28 cellular contexts compared by ENCODE assay signal in genomic region chr6:32220021-32220420, GRCh38.
"Had no signal": no experiment of that assay in that cellular context is flagged by ENCODE, and none has a peak within 500 bp of the region (broad histone marks: within the 10 kb centered on the region; RNA-seq: fewer than 3 reads in every experiment).

No MANE protein-coding gene starts in this region.

- H3K4me2 ChIP-seq: hepatocyte had no signal

- H3K4me1 ChIP-seq: right lobe of liver, testis, thyroid gland, transverse colon, vagina had no signal

- H2AFZ ChIP-seq: hepatocyte had no signal

- H3K27ac Mint-ChIP-seq: natural killer cell treated with Interleukin-12 subunit alpha and Interleukin-12 subunit beta and Interleukin-15 and Interleukin-18, amount 100 ng/mL, for 72 hours had no signal

- H3K79me2 ChIP-seq: hepatocyte had no signal

- H3K4me3 Mint-ChIP-seq: naive thymus-derived CD4-positive, alpha-beta T cell; natural killer cell treated with Interleukin-12 subunit alpha and Interleukin-12 subunit beta and Interleukin-15 and Interleukin-18, amount 100 ng/mL, for 72 hours; stimulated activated memory B cell treated with anti-CD40 and anti-IgM and Interleukin-4, amounts not matched to agents 10 μg/mL and 1 μg/mL and 100 μg/mL, for 72 hours; stimulated activated naive CD8-positive, alpha-beta T cell treated with anti-CD3 and anti-CD28 coated beads, Interleukin-15, amount 100 ng/mL, for 72 hours had no signal

- H3K4me3 ChIP-seq: heart right ventricle, hepatocyte, left ventricle myocardium inferior, lung, mucosa of descending colon, ovary, right atrium auricular region, right lobe of liver, skin epidermis, testis, thyroid gland, transverse colon, upper lobe of left lung, vagina had no signal

- H3K9me3 Mint-ChIP-seq: naive thymus-derived CD4-positive, alpha-beta T cell; natural killer cell treated with Interleukin-12 subunit alpha and Interleukin-12 subunit beta and Interleukin-15 and Interleukin-18, amount 100 ng/mL, for 72 hours; stimulated activated memory B cell treated with anti-CD40 and anti-IgM and Interleukin-4, amounts not matched to agents 10 μg/mL and 1 μg/mL and 100 μg/mL, for 72 hours; stimulated activated naive CD8-positive, alpha-beta T cell treated with anti-CD3 and anti-CD28 coated beads, Interleukin-15, amount 100 ng/mL, for 72 hours had no signal

- H3K27me3 Mint-ChIP-seq: stimulated activated memory B cell treated with anti-CD40 and anti-IgM and Interleukin-4, amounts not matched to agents 10 μg/mL and 1 μg/mL and 100 μg/mL, for 72 hours had no signal

- DNase-seq: heart right ventricle; islet precursor cell; left ventricle myocardium inferior; mesendoderm; midbrain; mucosa of descending colon; naive thymus-derived CD4-positive, alpha-beta T cell; occipital lobe; ovary; stimulated activated CD4-positive, alpha-beta T cell treated with anti-CD3 and anti-CD28 coated beads, Interleukin-12 subunit alpha, Interleukin-12 subunit beta, amount 100 ng/mL, for 4 hours; stimulated activated CD4-positive, alpha-beta T cell treated with anti-CD3 and anti-CD28 coated beads, Interleukin-15, amount 100 ng/mL, for 24 hours; stimulated activated CD4-positive, alpha-beta T cell treated with anti-CD3 and anti-CD28 coated beads, Interleukin-2, amount 100 ng/mL, for 24 hours; stimulated activated CD4-positive, alpha-beta T cell treated with anti-CD3 and anti-CD28 coated beads, Interleukin-4, amount 100 ng/mL, for 1 hour; stimulated activated naive CD4-positive, alpha-beta T cell treated with Interleukin-2 at 50 U/mL for 16 hours; stimulated activated naive CD8-positive, alpha-beta T cell treated with anti-CD3 and anti-CD28 coated beads, Interleukin-15, amount 100 ng/mL, for 72 hours; testis; thyroid gland; transverse colon had no signal

- H3K9me3 ChIP-seq: heart right ventricle, left ventricle myocardium inferior, mucosa of descending colon, neutrophil, ovary, right atrium auricular region, right lobe of liver, testis, thyroid gland, transverse colon, upper lobe of left lung, vagina had no signal

- H3K36me3 Mint-ChIP-seq: naive thymus-derived CD4-positive, alpha-beta T cell; natural killer cell treated with Interleukin-12 subunit alpha and Interleukin-12 subunit beta and Interleukin-15 and Interleukin-18, amount 100 ng/mL, for 72 hours; stimulated activated memory B cell treated with anti-CD40 and anti-IgM and Interleukin-4, amounts not matched to agents 10 μg/mL and 1 μg/mL and 100 μg/mL, for 72 hours had no signal

- ATAC-seq: heart right ventricle; mucosa of descending colon; naive thymus-derived CD4-positive, alpha-beta T cell; natural killer cell treated with Interleukin-12 subunit alpha and Interleukin-12 subunit beta and Interleukin-15 and Interleukin-18, amount 100 ng/mL, for 72 hours; right lobe of liver; stimulated activated memory B cell treated with anti-CD40 and anti-IgM and Interleukin-4, amounts not matched to agents 10 μg/mL and 1 μg/mL and 100 μg/mL, for 72 hours; stimulated activated naive CD8-positive, alpha-beta T cell treated with anti-CD3 and anti-CD28 coated beads, Interleukin-15, amount 100 ng/mL, for 72 hours had no signal

- H3K27me3 ChIP-seq: heart right ventricle, hepatocyte, neutrophil, ovary, right atrium auricular region, right lobe of liver, testis, thyroid gland, transverse colon, upper lobe of left lung, vagina had no signal

- H3K36me3 ChIP-seq: neutrophil, ovary, right atrium auricular region, right lobe of liver, thyroid gland, transverse colon, vagina had no signal

- H3K27ac ChIP-seq: hepatocyte, left ventricle myocardium inferior, neutrophil, ovary, right atrium auricular region, right lobe of liver, skin epidermis, testis, thyroid gland, transverse colon, vagina had no signal
